ENCODE assay signal across 9 cellular contexts in genomic region chr18:72652990-72653593, GRCh38.
DNase-seq lines count a peak whose midpoint lies in the region; ATAC-seq and TF ChIP-seq lines count a peak whose summit lies in the region.
"Had no signal": no experiment of that assay in that cellular context is flagged by ENCODE, and none has a peak within 500 bp of the region (broad histone marks: within the 10 kb centered on the region; RNA-seq: fewer than 3 reads in every experiment).

No MANE protein-coding gene starts in this region.

- peaks cover 5% of the 10 kb centered on the region for H3K27me3 Mint-ChIP-seq in Caco-2 (ENCODE audit: insufficient read depth, unreplicated experiment)
- H3K27me3 Mint-ChIP-seq in naive thymus-derived CD4-positive, alpha-beta T cell: peaks cover 0 to 7% (median 0%) of the 10 kb centered on the region in 5 donors
- H3K27me3 Mint-ChIP-seq: T-cell had no signal

- no peaks in the 10 kb centered on the region for H3K36me3 ChIP-seq in Caco-2 (ENCODE audit: control insufficient read depth, insufficient read depth, low read length)
- no peaks in the 10 kb centered on the region for H3K36me3 ChIP-seq in naive thymus-derived CD4-positive, alpha-beta T cell (ENCODE audit: control insufficient read depth in 2 of 3, insufficient read depth in 3 of 3, low read length in 3 of 3)

- POLR2A ChIA-PET in Caco-2 (lab: Charles Lee): no interaction called here
- POLR2A ChIA-PET in naive thymus-derived CD4-positive, alpha-beta T cell (lab: Charles Lee): no interaction called here

- no peaks in the 10 kb centered on the region for H3K36me3 Mint-ChIP-seq in Caco-2 (ENCODE audit: insufficient read depth, unreplicated experiment)
- no peaks in the 10 kb centered on the region for H3K36me3 Mint-ChIP-seq in naive thymus-derived CD4-positive, alpha-beta T cell
- H3K36me3 Mint-ChIP-seq: T-cell had no signal

- DNase-seq in Caco-2 (peak; percentile 39 to 47), NCI-H69 (lab: John Stamatoyannopoulos, UW) (peak; percentile 73), astrocyte of the spinal cord (ENCODE audit: low read depth, low spot score) (peak; percentile 23), middle frontal gyrus (ENCODE audit: extremely low spot score, low spot score) (no peak), NCI-H2029 treated with DMSO at 0.1 percent for 48 hours (lab: John Stamatoyannopoulos, UW) (no peak)
- peak in 4 of 9 donors; percentile 3 to 22 (median 6) for DNase-seq in naive thymus-derived CD4-positive, alpha-beta T cell

- H3K27ac Mint-ChIP-seq in Caco-2 (ENCODE audit: unreplicated experiment): no peak overlapping the region
- no peak overlapping the region for H3K27ac Mint-ChIP-seq in naive thymus-derived CD4-positive, alpha-beta T cell
- H3K27ac Mint-ChIP-seq: T-cell had no signal

- H3K9me3 ChIP-seq in Caco-2: no peaks in the 10 kb centered on the region
- H3K9me3 ChIP-seq in naive thymus-derived CD4-positive, alpha-beta T cell (ENCODE audit: control insufficient read depth in 2 of 3, low read length in 3 of 3): no peaks in the 10 kb centered on the region

- CTCF ChIA-PET in Caco-2 (lab: Charles Lee): no interaction called here
- CTCF ChIA-PET in naive thymus-derived CD4-positive, alpha-beta T cell (lab: Charles Lee): no interaction called here

- intact Hi-C loops in Caco-2 (cut with micrococcal nuclease; ENCODE audit: unreplicated experiment): loop anchor here (1.0 kb wide), 1 partner anchor 19 kb away; no protein-coding TSS in a partner anchor
- intact Hi-C loops in naive thymus-derived CD4-positive, alpha-beta T cell (cut with micrococcal nuclease): loop anchor here (1.0 to 10.0 kb wide), 2 partner anchors 19 to 1692 kb away; no protein-coding TSS in a partner anchor

- peak; percentile 91 for ATAC-seq in GM19023 (IDR thresholded peaks at IDR 0.05; ENCODE audit: unreplicated experiment)
- ATAC-seq in HG03060 (IDR thresholded peaks at IDR 0.05; ENCODE audit: low read depth, unreplicated experiment): peak; percentile 66
- peak; percentile 46 for ATAC-seq in naive thymus-derived CD4-positive, alpha-beta T cell
- ATAC-seq: T-cell had no signal

- no peaks in the 10 kb centered on the region for H3K4me1 ChIP-seq in Caco-2
- no peaks in the 10 kb centered on the region for H3K4me1 ChIP-seq in naive thymus-derived CD4-positive, alpha-beta T cell (ENCODE audit: control insufficient read depth in 2 of 2, insufficient read depth in 2 of 2, low read length in 2 of 2)

- H3K27ac ChIP-seq in naive thymus-derived CD4-positive, alpha-beta T cell (ENCODE audit: low read depth, low read length): no peak overlapping the region

- no peak for TF ChIP-seq CTCF in Caco-2 (IDR thresholded peaks at IDR 0.05; ENCODE audit: insufficient read depth in 1 of 2, low read depth in 1 of 2, low read length in 1 of 2, severe bottlenecking in 1 of 2, unreplicated experiment in 1 of 2)
- peak; percentile 56 for TF ChIP-seq CTCF in astrocyte of the spinal cord (IDR thresholded peaks at IDR 0.05; ENCODE audit: low read depth, low read length)

- H3K4me1 Mint-ChIP-seq in Caco-2 (ENCODE audit: low read depth, unreplicated experiment): no peaks in the 10 kb centered on the region
- H3K4me1 Mint-ChIP-seq in naive thymus-derived CD4-positive, alpha-beta T cell: no peaks in the 10 kb centered on the region
- H3K4me1 Mint-ChIP-seq: T-cell had no signal

- no peak overlapping the region for H3K4me3 Mint-ChIP-seq in Caco-2 (ENCODE audit: unreplicated experiment)
- H3K4me3 Mint-ChIP-seq in naive thymus-derived CD4-positive, alpha-beta T cell: no peak overlapping the region
- H3K4me3 Mint-ChIP-seq: T-cell had no signal

- in situ Hi-C loops in astrocyte of the spinal cord (cut with HindIII; ENCODE audit: low sequenced_read_pairs): no loop called here

- no TSS peak for BruUV-seq in Caco-2 (replicated peaks; lab: Mats Ljungman, UMichigan)

- no peaks in the 10 kb centered on the region for H3K27me3 ChIP-seq in Caco-2 (replicated peaks; ENCODE audit: control insufficient read depth, insufficient read depth, low read length)
- no peaks in the 10 kb centered on the region for H3K27me3 ChIP-seq in naive thymus-derived CD4-positive, alpha-beta T cell (ENCODE audit: control insufficient read depth in 2 of 2, insufficient read depth in 2 of 2, low read length in 2 of 2)

- H3K9me3 Mint-ChIP-seq in Caco-2 (ENCODE audit: unreplicated experiment): peaks cover 14% of the 10 kb centered on the region
- peaks cover 0 to 10% (median 2%) of the 10 kb centered on the region in 11 donors for H3K9me3 Mint-ChIP-seq in naive thymus-derived CD4-positive, alpha-beta T cell

- no peak overlapping the region for H3K4me3 ChIP-seq in Caco-2 (ENCODE audit: low read depth, low read length)
- no peak overlapping the region for H3K4me3 ChIP-seq in astrocyte of the spinal cord (ENCODE audit: low read depth, low read length)
- H3K4me3 ChIP-seq in naive thymus-derived CD4-positive, alpha-beta T cell (ENCODE audit: low read length): no peak overlapping the region

Comparison
In these comparisons a context has a peak if more than half of its experiments do, and no peak if none do; other contexts are left out.
1. DNase-seq: peak in Caco-2 (2 of 2), NCI-H69 (single experiment) and astrocyte of the spinal cord (single experiment); none in middle frontal gyrus (single experiment) and NCI-H2029 treated with DMSO at 0.1 percent for 48 hours (single experiment).
2. Peak in every context shown above with its lines, with median percentiles within 50 percentile points of each other: ATAC-seq.